ENCODE assay signal across 17 cellular contexts in genomic region chr13:53060840-53061485, GRCh38. TPM values are rescaled to one million over a fixed set of nuclear protein-coding genes. Genes with fewer than 3 reads are reported as not detected.
DNase-seq lines count a peak whose midpoint lies in the region; ATAC-seq lines count a peak whose summit lies in the region.
"Had no signal": no experiment of that assay in that cellular context is flagged by ENCODE, and none has a peak within 500 bp of the region (broad histone marks: within the 10 kb centered on the region; RNA-seq: fewer than 3 reads in every experiment).

No MANE protein-coding gene starts in this region.

- H3K4ac ChIP-seq in neuronal stem cell (ENCODE audit: low read length): no peak overlapping the region

- H4K8ac ChIP-seq in neuronal stem cell (ENCODE audit: low read depth, low read length): no peak overlapping the region

- no peak overlapping the region for H3K4me2 ChIP-seq in neuronal stem cell (ENCODE audit: insufficient read depth, low read length, poor library complexity, severe bottlenecking)
- H3K4me2 ChIP-seq: BLaER1 treated with 17β-estradiol and CSF1 and Interleukin-3, amounts not matched to agents 10 nM and 100 nM had no signal

- H3K4me3 ChIP-seq in neuronal stem cell (ENCODE audit: low read length in 2 of 2): no peak overlapping the region
- H3K4me3 ChIP-seq: BLaER1 treated with 17β-estradiol and CSF1 and Interleukin-3, amounts not matched to agents 10 nM and 100 nM had no signal

- no peaks in the 10 kb centered on the region for H3K9me3 Mint-ChIP-seq in activated T-cell treated with anti-CD3 and anti-CD28 coated beads, Interleukin-2, amount 50 U/mL, for 4 hours

- H3K79me1 ChIP-seq in neuronal stem cell (ENCODE audit: low read depth, low read length): no peaks in the 10 kb centered on the region

- H3K9me3 ChIP-seq in neuronal stem cell (replicated peaks in 1 of 2; ENCODE audit: control insufficient read depth in 2 of 2, insufficient read depth in 1 of 2, low read depth in 1 of 2, low read length in 2 of 2): no peaks in the 10 kb centered on the region
- H3K9me3 ChIP-seq: BLaER1 treated with 17β-estradiol and CSF1 and Interleukin-3, amounts not matched to agents 10 nM and 100 nM had no signal

- H3K4me1 ChIP-seq in neuronal stem cell (ENCODE audit: control insufficient read depth in 2 of 2, insufficient read depth in 1 of 2, low read depth in 1 of 2, low read length in 2 of 2): peaks cover 0 to 12% of the 10 kb centered on the region in 2 donors

- H3K4me1 Mint-ChIP-seq in activated T-cell treated with anti-CD3 and anti-CD28 coated beads, Interleukin-2, amount 50 U/mL, for 4 hours (ENCODE audit: low read depth): no peaks in the 10 kb centered on the region

- no peak overlapping the region for H2BK15ac ChIP-seq in neuronal stem cell (ENCODE audit: low read length)

- no peak overlapping the region for H3K23ac ChIP-seq in neuronal stem cell (ENCODE audit: low read depth, low read length, poor library complexity)

- H2AK5ac ChIP-seq in neuronal stem cell (ENCODE audit: low read depth, low read length): no peak overlapping the region

- no peaks in the 10 kb centered on the region for H3K27me3 Mint-ChIP-seq in activated T-cell treated with anti-CD3 and anti-CD28 coated beads, Interleukin-2, amount 50 U/mL, for 4 hours (ENCODE audit: low read depth)

- peak overlapping the region; percentile 28 for H3K27ac ChIP-seq in caudate nucleus (ENCODE audit: low read depth, low read length)
- H3K27ac ChIP-seq in layer of hippocampus (ENCODE audit: low read depth, low read length): peak overlapping the region; percentile 43
- no peak overlapping the region for H3K27ac ChIP-seq in neuronal stem cell (replicated peaks; ENCODE audit: low read length)
- H3K27ac ChIP-seq in temporal lobe (ENCODE audit: low read depth, low read length): peak overlapping the region; percentile 7
- H3K27ac ChIP-seq: BLaER1 treated with 17β-estradiol and CSF1 and Interleukin-3, amounts not matched to agents 10 nM and 100 nM had no signal

- ATAC-seq in activated T-cell treated with anti-CD3 and anti-CD28 coated beads, Interleukin-2, amount 50 U/mL, for 4 hours: no peak

- H2BK5ac ChIP-seq in neuronal stem cell (ENCODE audit: low read length): no peak overlapping the region

- no peaks in the 10 kb centered on the region for H3K36me3 ChIP-seq in neuronal stem cell (replicated peaks in 1 of 2; ENCODE audit: control insufficient read depth in 2 of 2, insufficient read depth in 2 of 2, low read length in 2 of 2)
- H3K36me3 ChIP-seq: BLaER1 treated with 17β-estradiol and CSF1 and Interleukin-3, amounts not matched to agents 10 nM and 100 nM had no signal

- no peak overlapping the region for H3K9ac ChIP-seq in neuronal stem cell (ENCODE audit: low read depth, low read length, poor library complexity)
- H3K9ac ChIP-seq: BLaER1 treated with 17β-estradiol and CSF1 and Interleukin-3, amounts not matched to agents 10 nM and 100 nM had no signal

- H2BK120ac ChIP-seq in neuronal stem cell (ENCODE audit: low read depth, low read length): no peak overlapping the region

- H3K14ac ChIP-seq in neuronal stem cell (ENCODE audit: low read length): no peak overlapping the region

- DNase-seq in caudate nucleus (lab: John Stamatoyannopoulos, UW) (peak in 3 of 61 donors; percentile 7 to 25 (median 24)), neuronal stem cell (ENCODE audit: low spot score) (no peak), EL (no peak), activated T-cell treated with anti-CD3 and anti-CD28 coated beads for 4 hours (no peak), cortex of kidney (lab: John Stamatoyannopoulos, UW) (no peak)
- DNase-seq in activated T-cell treated with anti-CD3 and anti-CD28 coated beads, Interleukin-2, amount 50 U/mL, for 4 hours: no peak
- DNase-seq: KBM-7, NCI-H1105, NCI-H1694, NCI-H510A, NCI-H748 treated with DMSO at 0.1 percent for 48 hours, SHP77 had no signal

- WGBS in neuronal stem cell (ENCODE audit: extremely low coverage in 2 of 2, insufficient read length in 2 of 2, insufficient replicate concordance in 1 of 2), 2 donors: no CpG with 5 or more reads among the region's 9 CpGs

- H4K91ac ChIP-seq in neuronal stem cell (ENCODE audit: low read depth, low read length, poor library complexity): no peak overlapping the region

- H2BK12ac ChIP-seq in neuronal stem cell (ENCODE audit: low read length): no peak overlapping the region

- no peak overlapping the region for H3K18ac ChIP-seq in neuronal stem cell (ENCODE audit: low read length)

- H3K27me3 ChIP-seq in layer of hippocampus (ENCODE audit: control insufficient read depth, insufficient read depth, low read length) (no peaks in the 10 kb centered on the region), neuronal stem cell (ENCODE audit: control insufficient read depth in 3 of 3, insufficient read depth in 3 of 3, low read depth in 1 of 3, low read length in 3 of 3) (no peaks in the 10 kb centered on the region)
- H3K27me3 ChIP-seq: BLaER1 treated with 17β-estradiol and CSF1 and Interleukin-3, amounts not matched to agents 10 nM and 100 nM had no signal

- H3K36me3 Mint-ChIP-seq in activated T-cell treated with anti-CD3 and anti-CD28 coated beads, Interleukin-2, amount 50 U/mL, for 4 hours (ENCODE audit: insufficient read depth): no peaks in the 10 kb centered on the region

- peak overlapping the region; percentile 71 for H2AFZ ChIP-seq in neuronal stem cell (ENCODE audit: low read length)

- no peak overlapping the region for H3K4me3 Mint-ChIP-seq in activated T-cell treated with anti-CD3 and anti-CD28 coated beads, Interleukin-2, amount 50 U/mL, for 4 hours

RNA-seq across cellular contexts. Expression of gene OLFM4, which starts 32.4 kb away (rescaled TPM):
- not detected for polyA plus RNA-seq in neuronal stem cell (2013, experiment 1 of 2)
- polyA plus RNA-seq in neuronal stem cell (2013, experiment 2 of 2): 0.01 TPM
- 1.5 TPM for total RNA-seq in temporal lobe
- total RNA-seq in activated T-cell treated with anti-CD3 and anti-CD28 coated beads, Interleukin-2, amount 50 U/mL, for 4 hours: under 1 TPM; 0.08 to 0.15 (median 0.11) TPM
- total RNA-seq: A673, H4 had no signal
